Comparison of ENCODE assay signal across 8 cellular contexts in the genomic region with DNA sequence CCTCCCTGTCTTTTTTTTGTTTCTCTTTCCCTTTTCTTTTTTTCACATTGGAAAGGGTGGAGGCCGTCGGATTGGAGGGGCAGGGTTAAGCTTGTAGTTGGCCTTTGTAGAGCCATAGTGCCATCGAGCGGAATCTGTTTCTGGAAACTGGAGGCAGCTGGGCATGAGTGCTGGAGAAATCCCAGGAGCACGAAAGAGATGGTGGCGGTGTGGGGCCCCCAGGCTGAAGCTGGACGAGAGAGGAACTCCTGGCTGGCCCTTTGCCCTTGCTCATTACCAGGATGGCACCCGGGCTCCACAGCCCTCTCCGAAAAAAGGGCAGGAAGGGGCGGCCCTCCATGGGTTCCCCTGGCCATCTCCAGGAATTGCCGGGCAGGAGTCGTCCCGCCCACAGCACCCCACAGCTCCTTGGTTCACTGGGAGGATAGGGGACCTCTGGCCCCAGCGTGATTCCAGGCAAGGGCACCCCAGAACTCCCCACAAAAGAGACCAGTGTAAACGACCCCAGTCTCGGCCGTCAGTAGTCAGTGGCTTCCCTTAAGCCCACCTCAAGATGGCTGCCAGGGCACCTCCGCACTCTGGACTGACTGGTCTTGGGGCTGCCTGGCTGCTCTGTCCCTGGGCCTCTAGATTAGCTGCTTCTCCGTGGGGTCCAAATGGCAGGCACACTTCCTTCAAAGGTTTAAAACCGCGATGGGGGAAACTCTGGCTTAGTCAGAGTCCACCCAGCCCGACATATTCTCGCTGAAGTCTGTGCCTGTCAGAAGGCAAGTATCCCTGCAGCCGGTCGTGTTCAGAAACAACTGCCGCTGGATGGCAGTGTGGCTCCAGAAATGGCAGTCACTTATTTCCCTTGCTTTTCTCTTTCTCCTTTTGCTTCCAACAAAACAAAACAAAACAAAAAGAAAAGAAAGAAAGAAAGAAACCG.
A peak's percentile ranks its signal among the peaks of the same experiment; 100 is the strongest.
DNase-seq lines count a peak whose midpoint lies in the region; ATAC-seq and TF ChIP-seq lines count a peak whose summit lies in the region.

No MANE protein-coding gene starts in this region.

- H3K4me1 ChIP-seq in MM.1S (ENCODE audit: low read length): peaks cover 9% of the 10 kb centered on the region

- H3K4me3 ChIP-seq in MM.1S (ENCODE audit: low read length): peak overlapping the region; percentile 56

- H3K27ac Mint-ChIP-seq in WTC11: no peak overlapping the region

- no peaks in the 10 kb centered on the region for H3K27me3 ChIP-seq in MM.1S (replicated peaks; ENCODE audit: insufficient read depth, low read length)

- peak overlapping the region; percentile 61; the same call in 1 of the 2 replicates for H3K27ac ChIP-seq in MM.1S (ENCODE audit: low read length)

- no peaks in the 10 kb centered on the region for H3K27me3 Mint-ChIP-seq in WTC11 (ENCODE audit: low read depth)

- peak; percentile 59 for ATAC-seq in WTC11

- H3K36me3 Mint-ChIP-seq in WTC11: no peaks in the 10 kb centered on the region

- POLR2A ChIA-PET in WTC11 (lab: Charles Lee): no interaction called here

- no peaks in the 10 kb centered on the region for H3K9me3 ChIP-seq in MM.1S (replicated peaks; ENCODE audit: insufficient read depth, low read length)

- no peaks in the 10 kb centered on the region for H3F3A ChIP-seq in MM.1S (ENCODE audit: insufficient read depth, low read length)

- H3K4me1 Mint-ChIP-seq in WTC11: peaks cover 42% of the 10 kb centered on the region

- CTCF ChIA-PET in WTC11 (lab: Charles Lee): interaction anchor here (1.4 kb wide), 1 partner anchor 175 kb away, joined by 5 read pairs; no protein-coding TSS in a partner anchor

- peak overlapping the region; percentile 55; the same call in 1 of the 2 replicates for H3K4me2 ChIP-seq in MM.1S (ENCODE audit: low read depth, low read length)

- H3K36me3 ChIP-seq in MM.1S (replicated peaks; ENCODE audit: insufficient read depth, low read length): no peaks in the 10 kb centered on the region

- no peaks in the 10 kb centered on the region for H4K20me1 ChIP-seq in MM.1S (ENCODE audit: insufficient read depth, low read length)

- peak overlapping the region; percentile 80 for H3K9ac ChIP-seq in MM.1S (ENCODE audit: low read length)

- DNase-seq in GM13977 (ENCODE audit: low spot score) (peak; percentile 44), MM.1S (peak; percentile 81), WTC11 (ENCODE audit: low spot score) (peak; percentile 74), kidney tubule cell (ENCODE audit: low spot score) (peak; percentile 76), NCI-H526 (lab: John Stamatoyannopoulos, UW) (no peak), SKM-1 treated with dmso at 0.1 percent for 144 hours (lab: John Stamatoyannopoulos, UW; ENCODE audit: unreplicated experiment) (no peak)
- peak; percentile 69 for DNase-seq in central memory CD4-positive, alpha-beta T cell
- DNase-seq in stimulated activated CD4-positive, alpha-beta T cell treated with anti-CD3 and anti-CD28 coated beads, Interleukin-2, amount 100 ng/mL, for 24 hours: peak; percentile 53 to 57

- peak overlapping the region; percentile 58 for H2AFZ ChIP-seq in MM.1S (ENCODE audit: low read length)

- H3K79me2 ChIP-seq in MM.1S (ENCODE audit: low read length): no peaks in the 10 kb centered on the region

- H3K4me3 Mint-ChIP-seq in WTC11: no peak overlapping the region

- TF ChIP-seq CTCF in GM13977 (IDR thresholded peaks at IDR 0.05; ENCODE audit: extremely low read depth, insufficient read depth, missing control alignments): peak; percentile 60
- TF ChIP-seq CTCF in MM.1S (IDR thresholded peaks at IDR 0.05; ENCODE audit: low read length): peak; percentile 51
- TF ChIP-seq CTCF in WTC11 (IDR thresholded peaks at IDR 0.05): no peak

- H3K9me2 ChIP-seq in MM.1S (replicated peaks; ENCODE audit: insufficient read depth, low read length): no peaks in the 10 kb centered on the region

- in situ Hi-C loops in GM13977 (cut with MboI; ENCODE audit: low pct_unique_long_range_greater_than_20kb, low sequenced_read_pairs, unreplicated experiment): loop anchor here (25.0 kb wide), 3 partner anchors 159 to 1109 kb away; partner anchors contain the start of gene ZXDA

- no peaks in the 10 kb centered on the region for H3K9me3 Mint-ChIP-seq in WTC11

TF ChIP-seq in WTC11, 78 proteins besides CTCF, POLR2A, EP300 and RAD21:
- TF ChIP-seq NFE2L1 (CRISPR knock-in tag; IDR thresholded peaks at IDR 0.05): no peak
- TF ChIP-seq KAT7 (CRISPR knock-in tag; IDR thresholded peaks at IDR 0.05; ENCODE audit: borderline replicate concordance): no peak
- no peak for TF ChIP-seq FOXP1 (CRISPR knock-in tag; IDR thresholded peaks at IDR 0.05; ENCODE audit: borderline replicate concordance)
- no peak for TF ChIP-seq ZNF138 (CRISPR knock-in tag; conservative IDR thresholded peaks at IDR 0.05)
- no peak for TF ChIP-seq EMX1 (CRISPR knock-in tag; IDR thresholded peaks at IDR 0.05)
- TF ChIP-seq TEAD4 (CRISPR knock-in tag; IDR thresholded peaks at IDR 0.05): no peak
- no peak for TF ChIP-seq NR2C2 (CRISPR knock-in tag; IDR thresholded peaks at IDR 0.05)
- TF ChIP-seq ATF2 (CRISPR knock-in tag; IDR thresholded peaks at IDR 0.05; ENCODE audit: borderline replicate concordance, low read depth): no peak

Comparison
In these comparisons a context has a peak if more than half of its experiments do, and no peak if none do; other contexts are left out.
1. DNase-seq: peak in GM13977 (single experiment), MM.1S (single experiment), WTC11 (single experiment), central memory CD4-positive, alpha-beta T cell (single experiment), kidney tubule cell (single experiment) and stimulated activated CD4-positive, alpha-beta T cell treated with anti-CD3 and anti-CD28 coated beads, Interleukin-2, amount 100 ng/mL, for 24 hours (2 of 2); none in NCI-H526 (0 of 2) and SKM-1 treated with dmso at 0.1 percent for 144 hours (single experiment).